ENCODE assay signal across 34 cellular contexts in the genomic region with DNA sequence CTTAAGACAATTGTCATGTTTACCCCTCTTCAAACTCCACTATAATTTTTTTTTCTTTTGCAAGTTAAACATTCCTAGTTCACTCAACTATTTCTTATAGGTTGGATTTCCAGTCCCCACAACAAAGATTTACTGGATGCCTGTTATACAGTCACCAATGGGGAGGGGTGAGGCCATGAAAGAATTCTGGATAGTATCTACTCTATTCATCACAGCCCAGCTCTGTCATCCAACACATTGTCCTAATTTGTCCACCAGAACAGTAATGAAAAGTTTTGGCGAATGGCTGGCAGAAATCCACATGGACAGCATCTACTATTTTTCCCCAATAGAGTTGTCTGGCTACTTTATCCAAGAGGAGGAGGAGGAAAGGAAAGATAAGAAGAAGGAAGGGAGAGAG.
"Had no signal": no experiment of that assay in that cellular context is flagged by ENCODE, and none has a peak within 500 bp of the region (broad histone marks: within the 10 kb centered on the region; RNA-seq: fewer than 3 reads in every experiment).

No MANE protein-coding gene starts in this region.

- H3K4me3 ChIP-seq: cardiac muscle cell, PC-9, SJCRH30, SK-N-MC had no signal

- FAIRE-seq: RCC 7860 had no signal

- ATAC-seq: activated naive CD8-positive, alpha-beta T cell treated with anti-CD3 and anti-CD28 coated beads, Interleukin-2, amount 50 U/mL, for 24 hours; activated T-cell treated with anti-CD3 and anti-CD28 coated beads, Interleukin-2, amount 50 U/mL, for 4 hours; Right ventricle myocardium inferior had no signal

- DNase-seq: activated B cell treated with CpG ODN at 0.5 μM for 24 hours; activated CD4-positive, alpha-beta memory T cell treated with anti-CD3 and anti-CD28 coated beads for 36 hours; activated CD4-positive, alpha-beta T cell treated with anti-CD3 and anti-CD28 coated beads for 4 hours; activated CD4-positive, alpha-beta T cell treated with anti-CD3 and anti-CD28 coated beads, Interleukin-2, amount 50 U/mL, for 1 hour; activated CD4-positive, CD25-positive, alpha-beta regulatory T cell treated with anti-CD3 and anti-CD28 coated beads, Interleukin-2, amount 50 U/mL, for 72 hours; activated CD8-positive, alpha-beta memory T cell treated with anti-CD3 and anti-CD28 coated beads, Interleukin-2, amount 50 U/mL, for 4 hours; activated effector memory CD4-positive, alpha-beta T cell treated with Interleukin-2 at 50 U/mL for 16 hours; activated naive CD4-positive, alpha-beta T cell treated with anti-CD3 and anti-CD28 coated beads, Interleukin-2, amount 10 ng/mL, durations not matched to agents 7 days and 5 days; activated naive CD8-positive, alpha-beta T cell treated with anti-CD3 and anti-CD28 coated beads, Interleukin-2, amount 50 U/mL, for 24 hours; activated T-cell treated with anti-CD3 and anti-CD28 coated beads for 4 hours; activated T-cell treated with anti-CD3 and anti-CD28 coated beads, Interleukin-2, amount 50 U/mL, for 4 hours; aorta; MM.1S; MV-4-11; NCI-H1092 treated with DMSO at 0.1 percent for 48 hours; NCI-H1417; NCI-H146; NCI-H187; NCI-H2029 treated with DMSO at 0.1 percent for 48 hours; NCI-H2107; NCI-H2171; NCI-H510A; NCI-H526; NCI-H748 treated with DMSO at 0.1 percent for 48 hours; NK-92 treated with Interleukin-12 subunit alpha and Interleukin-12 subunit beta, amount 100 ng/mL, for 24 hours; PC-9; SJCRH30; T-helper 1 cell; T-helper 2 cell; T-helper 9 cell had no signal
